ENCODE assay signal across 19 cellular contexts in the genomic region with DNA sequence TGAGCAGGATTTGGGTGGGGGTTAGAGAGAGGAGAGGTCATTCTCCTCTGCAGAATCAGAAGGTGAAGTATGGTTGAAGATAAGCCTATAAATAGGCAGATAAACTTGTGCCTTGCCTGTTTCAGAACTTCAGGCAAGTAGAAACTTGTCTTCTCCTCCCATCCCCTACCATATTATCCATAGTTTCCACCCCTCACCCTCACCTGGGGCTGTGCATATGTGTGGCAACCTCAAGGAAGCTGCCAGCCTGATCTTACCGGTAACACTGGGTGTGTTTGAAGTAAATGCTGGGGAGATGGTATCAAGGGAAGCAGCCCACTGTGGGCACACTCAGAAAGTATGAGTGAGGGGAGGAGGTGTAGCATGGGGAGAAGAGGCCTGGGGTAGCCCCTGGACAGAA. TPM values are rescaled to one million over a fixed set of nuclear protein-coding genes. Genes with fewer than 3 reads are reported as not detected.
DNase-seq lines count a peak whose midpoint lies in the region; ATAC-seq, FAIRE-seq and TF ChIP-seq lines count a peak whose summit lies in the region.
"Had no signal": no experiment of that assay in that cellular context is flagged by ENCODE, and none has a peak within 500 bp of the region (broad histone marks: within the 10 kb centered on the region; RNA-seq: fewer than 3 reads in every experiment).

No MANE protein-coding gene starts in this region.

- peaks cover 34% of the 10 kb centered on the region for H3K4me1 Mint-ChIP-seq in GM23338
- H3K4me1 Mint-ChIP-seq in nephron progenitor cell, result peaks cover 44% of the 10 kb centered on the region

- no peaks in the 10 kb centered on the region for H3K27me3 ChIP-seq in GM23338 (ENCODE audit: insufficient read depth)

- no peaks in the 10 kb centered on the region for H3K9me2 ChIP-seq in GM23338 (ENCODE audit: insufficient read depth)

- H3K4me3 Mint-ChIP-seq in GM23338, result no peak overlapping the region
- no peak overlapping the region for H3K4me3 Mint-ChIP-seq in nephron progenitor cell

- CTCF ChIA-PET in RWPE1 (lab: Yijun Ruan, JAX), result interaction anchor here (2.9 kb wide), 1 partner anchor 60 kb away, joined by 10 read pairs; no protein-coding TSS in a partner anchor

- ATAC-seq in GM23338, result no peak

- H3K27ac ChIP-seq in GM23338 (ENCODE audit: low read depth) (no peak overlapping the region), RWPE1 (peak overlapping the region; percentile 19; the same call in 1 of the 2 replicates), epithelial cell of prostate (peak overlapping the region; percentile 6)

- H3F3A ChIP-seq in GM23338 (replicated peaks; ENCODE audit: low read depth), result no peaks in the 10 kb centered on the region

- peaks cover 17% of the 10 kb centered on the region for H3K4me1 ChIP-seq in GM23338 (ENCODE audit: insufficient read depth)

- H3K27me3 Mint-ChIP-seq in GM23338 (ENCODE audit: insufficient read depth, low read depth, poor library complexity), result peaks cover 8% of the 10 kb centered on the region
- no peaks in the 10 kb centered on the region for H3K27me3 Mint-ChIP-seq in nephron progenitor cell (ENCODE audit: low read depth, poor library complexity)

- H3K4me3 ChIP-seq in GM23338, result no peak overlapping the region

- no peak for DNase-seq in GM23338 (ENCODE audit: low spot score)
- peak; percentile 76 for DNase-seq in RWPE1 (ENCODE audit: low spot score)
- DNase-seq in epithelial cell of prostate (ENCODE audit: low read depth, low spot score), result peak; percentile 62
- DNase-seq in nephron progenitor cell, result no peak
- DNase-seq in DMS53 (lab: John Stamatoyannopoulos, UW), result no peak
- DNase-seq in stimulated activated naive CD4-positive, alpha-beta T cell (lab: John Stamatoyannopoulos, UW), result no peak
- DNase-seq in frontal cortex (ENCODE audit: low spot score in 2 of 2), result no peak
- DNase-seq: ACHN, C1 segment of cervical spinal cord, DMS79 treated with DMSO at 0.1 percent for 48 hours, HCEC 1CT, Kasumi-1, MM.1S, NCI-H1092, NCI-H1436 treated with DMSO at 0.1 percent for 48 hours, NCI-H2029, NCI-H82, OCI-M1 had no signal

- peaks cover 17% of the 10 kb centered on the region for H4K20me1 ChIP-seq in GM23338 (replicated peaks; ENCODE audit: insufficient read depth)

- H3K36me3 Mint-ChIP-seq in GM23338 (ENCODE audit: low read depth), result peaks cover 34% of the 10 kb centered on the region
- H3K36me3 Mint-ChIP-seq in nephron progenitor cell (ENCODE audit: low read depth), result peaks cover 29% of the 10 kb centered on the region

- no peak for FAIRE-seq in frontal cortex (lab: Jason Lieb, UNC)

- no peak overlapping the region for H3K4me2 ChIP-seq in GM23338

- H3K27ac Mint-ChIP-seq in GM23338 (peak overlapping the region; percentile 12; the same call in 1 of the 2 replicates), nephron progenitor cell (peak overlapping the region; percentile 82)

- H3K9me3 Mint-ChIP-seq in GM23338 (no peaks in the 10 kb centered on the region), nephron progenitor cell (no peaks in the 10 kb centered on the region)

- POLR2A ChIA-PET in RWPE1 (lab: Yijun Ruan, JAX; ENCODE audit: low non-redundant PET), result interaction anchor here (1.1 kb wide), 1 partner anchor 64 kb away, joined by 3 read pairs; no protein-coding TSS in a partner anchor

- no peak overlapping the region for H2AFZ ChIP-seq in GM23338

- H3K36me3 ChIP-seq in GM23338 (ENCODE audit: insufficient read depth), result no peaks in the 10 kb centered on the region; the same call in 1 of the 2 replicates

- TF ChIP-seq CTCF in GM23338 (conservative IDR thresholded peaks at IDR 0.05; ENCODE audit: low read depth in 2 of 2), result no peak
- TF ChIP-seq CTCF in RWPE1 (conservative IDR thresholded peaks at IDR 0.05; ENCODE audit: low read depth), result no peak
- TF ChIP-seq CTCF in nephron progenitor cell (IDR thresholded peaks at IDR 0.05), result no peak

- H3K79me2 ChIP-seq in GM23338 (replicated peaks; ENCODE audit: insufficient read depth), result peaks cover 51% of the 10 kb centered on the region

TF ChIP-seq in GM23338, 12 proteins besides CTCF, POLR2A, EP300 and RAD21 (continues in another document):
- TF ChIP-seq POLR2AphosphoS5 (IDR thresholded peaks at IDR 0.05; ENCODE audit: low read depth) (no peak), CREB1 (CRISPR knock-in tag; IDR thresholded peaks at IDR 0.05; ENCODE audit: low read depth) (no peak), ZNF114 (CRISPR knock-in tag; IDR thresholded peaks at IDR 0.05) (no peak), STAT1 (IDR thresholded peaks at IDR 0.05; ENCODE audit: unreplicated experiment) (no peak), NANOG (IDR thresholded peaks at IDR 0.05; ENCODE audit: borderline replicate concordance) (no peak), ZNF331 (CRISPR knock-in tag; IDR thresholded peaks at IDR 0.05; ENCODE audit: low read depth) (no peak)
- TF ChIP-seq, protein P1, sequence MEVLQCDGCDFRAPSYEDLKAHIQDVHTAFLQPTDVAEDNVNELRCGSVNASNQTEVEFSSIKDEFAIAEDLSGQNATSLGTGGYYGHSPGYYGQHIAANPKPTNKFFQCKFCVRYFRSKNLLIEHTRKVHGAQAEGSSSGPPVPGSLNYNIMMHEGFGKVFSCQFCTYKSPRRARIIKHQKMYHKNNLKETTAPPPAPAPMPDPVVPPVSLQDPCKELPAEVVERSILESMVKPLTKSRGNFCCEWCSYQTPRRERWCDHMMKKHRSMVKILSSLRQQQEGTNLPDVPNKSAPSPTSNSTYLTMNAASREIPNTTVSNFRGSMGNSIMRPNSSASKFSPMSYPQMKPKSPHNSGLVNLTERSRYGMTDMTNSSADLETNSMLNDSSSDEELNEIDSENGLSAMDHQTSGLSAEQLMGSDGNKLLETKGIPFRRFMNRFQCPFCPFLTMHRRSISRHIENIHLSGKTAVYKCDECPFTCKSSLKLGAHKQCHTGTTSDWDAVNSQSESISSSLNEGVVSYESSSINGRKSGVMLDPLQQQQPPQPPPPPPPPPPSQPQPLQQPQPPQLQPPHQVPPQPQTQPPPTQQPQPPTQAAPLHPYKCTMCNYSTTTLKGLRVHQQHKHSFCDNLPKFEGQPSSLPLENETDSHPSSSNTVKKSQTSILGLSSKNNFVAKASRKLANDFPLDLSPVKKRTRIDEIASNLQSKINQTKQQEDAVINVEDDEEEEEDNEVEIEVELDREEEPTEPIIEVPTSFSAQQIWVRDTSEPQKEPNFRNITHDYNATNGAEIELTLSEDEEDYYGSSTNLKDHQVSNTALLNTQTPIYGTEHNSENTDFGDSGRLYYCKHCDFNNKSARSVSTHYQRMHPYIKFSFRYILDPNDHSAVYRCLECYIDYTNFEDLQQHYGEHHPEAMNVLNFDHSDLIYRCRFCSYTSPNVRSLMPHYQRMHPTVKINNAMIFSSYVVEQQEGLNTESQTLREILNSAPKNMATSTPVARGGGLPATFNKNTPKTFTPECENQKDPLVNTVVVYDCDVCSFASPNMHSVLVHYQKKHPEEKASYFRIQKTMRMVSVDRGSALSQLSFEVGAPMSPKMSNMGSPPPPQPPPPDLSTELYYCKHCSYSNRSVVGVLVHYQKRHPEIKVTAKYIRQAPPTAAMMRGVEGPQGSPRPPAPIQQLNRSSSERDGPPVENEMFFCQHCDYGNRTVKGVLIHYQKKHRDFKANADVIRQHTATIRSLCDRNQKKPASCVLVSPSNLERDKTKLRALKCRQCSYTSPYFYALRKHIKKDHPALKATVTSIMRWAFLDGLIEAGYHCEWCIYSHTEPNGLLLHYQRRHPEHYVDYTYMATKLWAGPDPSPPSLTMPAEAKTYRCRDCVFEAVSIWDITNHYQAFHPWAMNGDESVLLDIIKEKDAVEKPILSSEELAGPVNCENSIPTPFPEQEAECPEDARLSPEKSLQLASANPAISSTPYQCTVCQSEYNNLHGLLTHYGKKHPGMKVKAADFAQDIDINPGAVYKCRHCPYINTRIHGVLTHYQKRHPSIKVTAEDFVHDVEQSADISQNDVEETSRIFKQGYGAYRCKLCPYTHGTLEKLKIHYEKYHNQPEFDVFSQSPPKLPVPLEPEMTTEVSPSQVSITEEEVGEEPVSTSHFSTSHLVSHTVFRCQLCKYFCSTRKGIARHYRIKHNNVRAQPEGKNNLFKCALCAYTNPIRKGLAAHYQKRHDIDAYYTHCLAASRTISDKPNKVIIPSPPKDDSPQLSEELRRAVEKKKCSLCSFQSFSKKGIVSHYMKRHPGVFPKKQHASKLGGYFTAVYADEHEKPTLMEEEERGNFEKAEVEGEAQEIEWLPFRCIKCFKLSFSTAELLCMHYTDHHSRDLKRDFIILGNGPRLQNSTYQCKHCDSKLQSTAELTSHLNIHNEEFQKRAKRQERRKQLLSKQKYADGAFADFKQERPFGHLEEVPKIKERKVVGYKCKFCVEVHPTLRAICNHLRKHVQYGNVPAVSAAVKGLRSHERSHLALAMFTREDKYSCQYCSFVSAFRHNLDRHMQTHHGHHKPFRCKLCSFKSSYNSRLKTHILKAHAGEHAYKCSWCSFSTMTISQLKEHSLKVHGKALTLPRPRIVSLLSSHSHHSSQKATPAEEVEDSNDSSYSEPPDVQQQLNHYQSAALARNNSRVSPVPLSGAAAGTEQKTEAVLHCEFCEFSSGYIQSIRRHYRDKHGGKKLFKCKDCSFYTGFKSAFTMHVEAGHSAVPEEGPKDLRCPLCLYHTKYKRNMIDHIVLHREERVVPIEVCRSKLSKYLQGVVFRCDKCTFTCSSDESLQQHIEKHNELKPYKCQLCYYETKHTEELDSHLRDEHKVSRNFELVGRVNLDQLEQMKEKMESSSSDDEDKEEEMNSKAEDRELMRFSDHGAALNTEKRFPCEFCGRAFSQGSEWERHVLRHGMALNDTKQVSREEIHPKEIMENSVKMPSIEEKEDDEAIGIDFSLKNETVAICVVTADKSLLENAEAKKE (CRISPR knock-in tag; IDR thresholded peaks at IDR 0.05), result no peak
- TF ChIP-seq, protein P2, sequence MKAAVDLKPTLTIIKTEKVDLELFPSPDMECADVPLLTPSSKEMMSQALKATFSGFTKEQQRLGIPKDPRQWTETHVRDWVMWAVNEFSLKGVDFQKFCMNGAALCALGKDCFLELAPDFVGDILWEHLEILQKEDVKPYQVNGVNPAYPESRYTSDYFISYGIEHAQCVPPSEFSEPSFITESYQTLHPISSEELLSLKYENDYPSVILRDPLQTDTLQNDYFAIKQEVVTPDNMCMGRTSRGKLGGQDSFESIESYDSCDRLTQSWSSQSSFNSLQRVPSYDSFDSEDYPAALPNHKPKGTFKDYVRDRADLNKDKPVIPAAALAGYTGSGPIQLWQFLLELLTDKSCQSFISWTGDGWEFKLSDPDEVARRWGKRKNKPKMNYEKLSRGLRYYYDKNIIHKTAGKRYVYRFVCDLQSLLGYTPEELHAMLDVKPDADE (IDR thresholded peaks at IDR 0.05), result no peak

RNA-seq across cellular contexts. Expression of a gene that starts 14.5 kb away (rescaled TPM):
- 42.8 and 51.3 TPM in 2 replicates for total RNA-seq in GM23338 (2014; rRNA removed; shearing (Covaris generic))
- polyA plus RNA-seq in GM23338 (2016; fragmentation: Nextera tagmentation; extraction: Ambion mirVana), result 16.8 and 17.7 TPM in 2 replicates
- total RNA-seq in frontal cortex, result 11.0 TPM

RNA-seq across cellular contexts. Expression of a gene that starts 48.0 kb away (rescaled TPM):
- total RNA-seq in GM23338 (2014; rRNA removed; shearing (Covaris generic)), result 0.50 and 0.69 TPM in 2 replicates
- polyA plus RNA-seq in GM23338 (2016; fragmentation: Nextera tagmentation; extraction: Ambion mirVana), result 0.78 and 0.89 TPM in 2 replicates
- total RNA-seq in frontal cortex, result 0.41 TPM
- total RNA-seq: RPMI7951 had no signal

Comparison
In these comparisons a context has a peak if more than half of its experiments do, and no peak if none do; other contexts are left out.
1. DNase-seq: peak in RWPE1 (single experiment) and epithelial cell of prostate (single experiment); none in GM23338 (single experiment), nephron progenitor cell (single experiment), DMS53 (single experiment), stimulated activated naive CD4-positive, alpha-beta T cell (0 of 6) and frontal cortex (0 of 2).